Comparison of ENCODE assay signal across 1 cellular context in genomic region chr16:11407047-11407982, GRCh38.
A peak's percentile ranks its signal among the peaks of the same experiment; 100 is the strongest.
TF ChIP-seq lines count a peak whose summit lies in the region.

No MANE protein-coding gene starts in this region.

TF ChIP-seq in HepG2, 621 proteins besides CTCF, POLR2A, EP300 and RAD21 (continued from another document and continues in another):
- TF ChIP-seq AHDC1 (CRISPR knock-in tag; IDR thresholded peaks at IDR 0.05; ENCODE audit: borderline replicate concordance) (no peak), ZNF567 (CRISPR knock-in tag; IDR thresholded peaks at IDR 0.05; ENCODE audit: borderline replicate concordance) (peak; percentile 68; the same call in 1 of the 2 replicates), ZNF432 (CRISPR knock-in tag; IDR thresholded peaks at IDR 0.05; ENCODE audit: borderline replicate concordance) (no peak), TRIM24 (CRISPR knock-in tag; IDR thresholded peaks at IDR 0.05) (no peak), ZNF687 (CRISPR knock-in tag; IDR thresholded peaks at IDR 0.05) (no peak), PHB2 (IDR thresholded peaks at IDR 0.05; ENCODE audit: partially characterized antibody) (no peak), CBX5 (CRISPR knock-in tag; IDR thresholded peaks at IDR 0.05; ENCODE audit: borderline replicate concordance) (no peak), ZBTB33 (CRISPR knock-in tag; IDR thresholded peaks at IDR 0.05) (no peak), MLX (CRISPR knock-in tag; IDR thresholded peaks at IDR 0.05) (no peak), ZSCAN31 (CRISPR knock-in tag; IDR thresholded peaks at IDR 0.05; ENCODE audit: low read depth) (peak; percentile 74; the same call in 1 of the 2 replicates), ZNF629 (CRISPR knock-in tag; conservative IDR thresholded peaks at IDR 0.05) (no peak), ATF2 (CRISPR knock-in tag; IDR thresholded peaks at IDR 0.05) (peak; percentile 25; the same call in 1 of the 2 replicates), ZNF30 (CRISPR knock-in tag; IDR thresholded peaks at IDR 0.05) (no peak), ZNF496 (CRISPR knock-in tag; IDR thresholded peaks at IDR 0.05; ENCODE audit: insufficient replicate concordance) (no peak), ZSCAN9 (CRISPR knock-in tag; IDR thresholded peaks at IDR 0.05; ENCODE audit: borderline replicate concordance) (no peak), GABPB1 (CRISPR knock-in tag; IDR thresholded peaks at IDR 0.05) (no peak), DR1 (CRISPR knock-in tag; IDR thresholded peaks at IDR 0.05) (no peak), CEBPB (IDR thresholded peaks at IDR 0.05; ENCODE audit: borderline replicate concordance, low read depth, low read length) (no peak), IRF1 (CRISPR knock-in tag; IDR thresholded peaks at IDR 0.05; ENCODE audit: low read depth) (no peak), GZF1 (CRISPR knock-in tag; IDR thresholded peaks at IDR 0.05) (no peak), POLR2AphosphoS5 (IDR thresholded peaks at IDR 0.05; ENCODE audit: low read depth, low read length) (no peak), ZBTB26 (CRISPR knock-in tag; IDR thresholded peaks at IDR 0.05; ENCODE audit: borderline replicate concordance) (no peak), NFAT5 (CRISPR knock-in tag; IDR thresholded peaks at IDR 0.05) (no peak), ZMYM3 (CRISPR knock-in tag; IDR thresholded peaks at IDR 0.05) (no peak), TP53 (CRISPR knock-in tag; conservative IDR thresholded peaks at IDR 0.05) (no peak), NFYC (CRISPR knock-in tag; IDR thresholded peaks at IDR 0.05) (no peak), ZNF678 (CRISPR knock-in tag; IDR thresholded peaks at IDR 0.05) (no peak), FOXO1 (CRISPR knock-in tag; IDR thresholded peaks at IDR 0.05) (no peak), ZNF235 (CRISPR knock-in tag; IDR thresholded peaks at IDR 0.05; ENCODE audit: borderline replicate concordance) (no peak), CENPBD1 (CRISPR knock-in tag; IDR thresholded peaks at IDR 0.05; ENCODE audit: borderline replicate concordance, low read depth) (no peak), TFDP2 (CRISPR knock-in tag; IDR thresholded peaks at IDR 0.05) (no peak), KAT8 (CRISPR knock-in tag; IDR thresholded peaks at IDR 0.05) (0 out of 2 replicates have a peak, but pooled peaks have one; percentile 34), FOXK1 (CRISPR knock-in tag; IDR thresholded peaks at IDR 0.05; ENCODE audit: borderline replicate concordance, low read depth) (peak; percentile 41; the same call in 1 of the 2 replicates), AHR (CRISPR knock-in tag; IDR thresholded peaks at IDR 0.05) (no peak)
